Comparison of ENCODE assay signal across 8 cellular contexts in the genomic region with DNA sequence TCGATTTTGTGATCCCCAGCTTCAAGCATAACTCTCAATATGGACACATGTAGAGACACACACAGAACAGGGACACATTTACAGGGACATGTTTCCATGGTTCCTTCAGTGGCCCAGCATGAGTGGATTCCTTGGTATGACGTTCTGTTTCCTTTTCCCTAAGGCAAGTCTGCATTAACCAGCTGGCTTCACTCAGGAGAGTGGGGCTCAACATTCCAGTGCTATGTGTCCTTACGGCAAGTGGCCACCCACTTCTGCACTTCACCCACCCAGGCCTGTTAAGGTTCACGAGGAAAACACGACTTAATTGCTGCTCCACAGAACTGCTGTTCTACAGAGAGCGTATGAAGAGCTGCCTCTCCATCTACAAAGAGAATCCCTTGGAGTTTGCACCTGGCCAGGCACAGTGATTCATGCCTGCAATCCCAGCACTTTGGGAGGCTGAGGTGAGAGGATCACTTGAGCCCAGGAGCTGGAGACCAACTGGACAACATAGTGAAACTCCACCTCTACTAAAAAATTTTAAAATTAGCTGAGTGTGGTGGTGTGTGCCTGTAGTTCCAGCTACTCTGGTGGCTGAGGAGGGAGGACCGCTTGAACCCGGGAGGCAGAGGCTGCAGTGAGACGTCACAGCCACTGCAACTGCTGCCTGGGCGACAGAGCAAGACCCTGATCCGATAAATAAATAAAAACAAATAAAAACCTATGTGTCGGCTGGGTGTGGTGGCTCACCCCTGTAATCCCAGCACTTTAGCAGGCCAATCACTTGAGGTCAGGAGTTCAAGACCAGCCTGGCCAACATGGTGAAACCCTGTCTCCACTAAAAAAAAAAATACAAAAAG. TPM values are rescaled to one million over a fixed set of nuclear protein-coding genes. Genes with fewer than 3 reads are reported as not detected.
DNase-seq lines count a peak whose midpoint lies in the region; ATAC-seq, FAIRE-seq and TF ChIP-seq lines count a peak whose summit lies in the region.

No MANE protein-coding gene starts in this region.

- FAIRE-seq in A549 (lab: Jason Lieb, UNC), result no peak

- TF ChIP-seq EP300 in A549 (IDR thresholded peaks at IDR 0.05), result no peak

- TF ChIP-seq CTCF in A549 (IDR thresholded peaks at IDR 0.05), result no peak

- ATAC-seq in A549 (no peak), GM19463 (IDR thresholded peaks at IDR 0.05; ENCODE audit: unreplicated experiment) (no peak), HG03457 (IDR thresholded peaks at IDR 0.05; ENCODE audit: unreplicated experiment) (no peak)

- CTCF ChIA-PET in A549 (lab: Yijun Ruan, JAX), result interaction anchor here (2.4 kb wide), 1 partner anchor 17 kb away, joined by 5 read pairs; no protein-coding TSS in a partner anchor

- WGBS in A549 (ENCODE audit: missing lambda C conversion rate), result 80% methylated on average over 12 of the region's 12 CpGs

- no peak for TF ChIP-seq POLR2A in A549 (IDR thresholded peaks at IDR 0.05; ENCODE audit: low read length)

- no peak for TF ChIP-seq RAD21 in A549 (conservative IDR thresholded peaks at IDR 0.05 in 1 of 2, IDR thresholded peaks at IDR 0.05 in 1 of 2)

- no peaks in the 10 kb centered on the region for H3K27me3 ChIP-seq in adipocyte (replicated peaks; ENCODE audit: control insufficient read depth, insufficient read depth, low read length)

- no peaks in the 10 kb centered on the region for H3K9me3 ChIP-seq in A549
- no peaks in the 10 kb centered on the region for H3K9me3 ChIP-seq in adipocyte (ENCODE audit: control insufficient read depth, low read length)

- peak overlapping the region; percentile 81 to 88 for H3K27ac ChIP-seq in A549

- H3K4me3 ChIP-seq in A549, result no peak overlapping the region
- no peak overlapping the region for H3K4me3 ChIP-seq in adipocyte (ENCODE audit: low read length)

- H3K4me2 ChIP-seq in A549, result peak overlapping the region; percentile 84; the same call in 2 of the 3 replicates

- H3K4me1 ChIP-seq in A549 (peaks cover 100% of the 10 kb centered on the region), adipocyte (ENCODE audit: control insufficient read depth, insufficient read depth, low read length) (peaks cover 81% of the 10 kb centered on the region)

- no peaks in the 10 kb centered on the region for H3K36me3 ChIP-seq in adipocyte (ENCODE audit: control insufficient read depth, insufficient read depth, low read length, severe bottlenecking)

- DNase-seq in A549 (ENCODE audit: low read depth in 1 of 2, low spot score in 1 of 2) (no peak), GM04503 (ENCODE audit: low read depth) (peak; percentile 65), adipocyte (ENCODE audit: low read depth) (peak; percentile 89), kidney tubule cell (ENCODE audit: low spot score) (peak; percentile 52), LoVo (ENCODE audit: low spot score) (no peak), GDM1 (lab: John Stamatoyannopoulos, UW) (no peak)

- no peak overlapping the region for H3K9ac ChIP-seq in adipocyte (ENCODE audit: low read length)

- POLR2A ChIA-PET in A549 (lab: Yijun Ruan, JAX), result no interaction called here

TF ChIP-seq in A549, 52 proteins besides CTCF, POLR2A, EP300 and RAD21:
- TF ChIP-seq HDAC2 (IDR thresholded peaks at IDR 0.05) (no peak), RNF2 (IDR thresholded peaks at IDR 0.05; ENCODE audit: borderline replicate concordance, low read depth) (no peak), EHMT2 (IDR thresholded peaks at IDR 0.05; ENCODE audit: low read depth) (no peak), ESRRA (IDR thresholded peaks at IDR 0.05; ENCODE audit: borderline replicate concordance, low read length) (no peak), TFCP2L1 (CRISPR knock-in tag; IDR thresholded peaks at IDR 0.05) (no peak), NFE2L2 (conservative IDR thresholded peaks at IDR 0.05; ENCODE audit: low read length) (no peak), CBX2 (IDR thresholded peaks at IDR 0.05; ENCODE audit: borderline replicate concordance, low read depth) (no peak), TP53 (CRISPR knock-in tag; IDR thresholded peaks at IDR 0.05) (no peak), EHF (CRISPR knock-in tag; IDR thresholded peaks at IDR 0.05) (no peak), HOXB5 (CRISPR knock-in tag; IDR thresholded peaks at IDR 0.05) (no peak), NR3C1 (IDR thresholded peaks at IDR 0.05) (no peak), ZSCAN20 (CRISPR knock-in tag; IDR thresholded peaks at IDR 0.05) (no peak)
- TF ChIP-seq, protein P1, sequence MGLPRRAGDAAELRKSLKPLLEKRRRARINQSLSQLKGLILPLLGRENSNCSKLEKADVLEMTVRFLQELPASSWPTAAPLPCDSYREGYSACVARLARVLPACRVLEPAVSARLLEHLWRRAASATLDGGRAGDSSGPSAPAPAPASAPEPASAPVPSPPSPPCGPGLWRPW (IDR thresholded peaks at IDR 0.05), result no peak

RNA-seq across cellular contexts. Expression of a gene that starts 32.5 kb away (rescaled TPM):
- 8.3 and 11.8 TPM in 2 replicates for polyA plus RNA-seq in A549 (2011; rRNA removed)
- 8.9 and 12.2 TPM in 2 replicates for polyA plus RNA-seq in A549 (2012; cell fraction: cytosol; rRNA removed)
- 21.4 and 21.7 TPM in 2 replicates for polyA plus RNA-seq in A549 (2012; cell fraction: nucleus; rRNA removed)
- polyA plus RNA-seq in A549 (2017; fragmentation: RNase III; extraction: RNeasy Plus Mini Kit Qiagen cat#74134 plus additional on column Dnase treatment), result 22.5 to 23.3 TPM (median 23.1 TPM) in 3 replicates
- polyA minus RNA-seq in A549 (2011; rRNA and poly(A)+ RNA removed), result 30.4 and 34.7 TPM in 2 replicates

Comparison
In these comparisons a context has a peak if more than half of its experiments do, and no peak if none do; other contexts are left out.
1. DNase-seq: peak in GM04503 (single experiment), adipocyte (single experiment) and kidney tubule cell (single experiment); none in A549 (0 of 2), LoVo (single experiment) and GDM1 (single experiment).